11 cellular contexts compared by ENCODE assay signal in genomic region chr10:74593470-74593869, GRCh38.
A peak's percentile ranks its signal among the peaks of the same experiment; 100 is the strongest.
DNase-seq lines count a peak whose midpoint lies in the region; ATAC-seq and TF ChIP-seq lines count a peak whose summit lies in the region.
"Had no signal": no experiment of that assay in that cellular context is flagged by ENCODE, and none has a peak within 500 bp of the region (broad histone marks: within the 10 kb centered on the region; RNA-seq: fewer than 3 reads in every experiment).

No MANE protein-coding gene starts in this region.

- TF ChIP-seq EP300 in gastroesophageal sphincter (IDR thresholded peaks at IDR 0.05) = no peak

- peaks cover 16 to 59% (median 30%) of the 10 kb centered on the region in 3 donors for H3K4me1 ChIP-seq in gastroesophageal sphincter
- H3K4me1 ChIP-seq in tibial artery = peaks cover 0 to 61% (median 20%) of the 10 kb centered on the region in 4 donors

- TF ChIP-seq CTCF in gastroesophageal sphincter (IDR thresholded peaks at IDR 0.05) (no peak), tibial artery (IDR thresholded peaks at IDR 0.05) (no peak)

- H3K36me3 ChIP-seq in gastroesophageal sphincter (no peaks in the 10 kb centered on the region), tibial artery (no peaks in the 10 kb centered on the region)
- H3K36me3 ChIP-seq: BLaER1, uterus had no signal

- H3K27me3 Mint-ChIP-seq in activated T-cell treated with anti-CD3 and anti-CD28 coated beads, Interleukin-2, amount 50 U/mL, for 72 hours (ENCODE audit: low read depth) = no peaks in the 10 kb centered on the region
- H3K27me3 Mint-ChIP-seq in activated T-helper 17 cell treated with anti-CD3 and anti-CD28 coated beads, Interleukin-2, amount 50 U/mL, for 72 hours = no peaks in the 10 kb centered on the region

- no peak overlapping the region for H3K4me3 ChIP-seq in gastroesophageal sphincter
- no peak overlapping the region for H3K4me3 ChIP-seq in tibial artery
- H3K4me3 ChIP-seq: BLaER1, uterus had no signal

- no peaks in the 10 kb centered on the region for H3K9me3 ChIP-seq in gastroesophageal sphincter
- H3K9me3 ChIP-seq in tibial artery = no peaks in the 10 kb centered on the region
- H3K9me3 ChIP-seq: BLaER1, uterus had no signal

- DNase-seq in activated T-cell treated with anti-CD3 and anti-CD28 coated beads, Interleukin-2, amount 50 U/mL, for 72 hours = no peak
- no peak for DNase-seq in activated T-cell treated with anti-CD3 and anti-CD28 coated beads for 4 hours
- DNase-seq in tibial artery = no peak
- DNase-seq in SHP77 (lab: John Stamatoyannopoulos, UW) = no peak
- DNase-seq: stimulated activated CD4-positive, alpha-beta T cell treated with anti-CD3 and anti-CD28 coated beads, Interleukin-2, amount 100 ng/mL, for 48 hours; uterus had no signal

- no peak for TF ChIP-seq POLR2A in gastroesophageal sphincter (IDR thresholded peaks at IDR 0.05)

- no peaks in the 10 kb centered on the region for H3K27me3 ChIP-seq in gastroesophageal sphincter
- no peaks in the 10 kb centered on the region for H3K27me3 ChIP-seq in tibial artery
- H3K27me3 ChIP-seq: BLaER1, uterus had no signal

- H3K36me3 Mint-ChIP-seq in activated T-cell treated with anti-CD3 and anti-CD28 coated beads, Interleukin-2, amount 50 U/mL, for 72 hours (ENCODE audit: insufficient read depth in 2 of 2) = peaks cover 2 to 8% of the 10 kb centered on the region in 2 donors
- peaks cover 4% of the 10 kb centered on the region for H3K36me3 Mint-ChIP-seq in activated T-helper 17 cell treated with anti-CD3 and anti-CD28 coated beads, Interleukin-2, amount 50 U/mL, for 72 hours (ENCODE audit: low read depth)

- peak; percentile 33 to 39 for ATAC-seq in activated T-cell treated with anti-CD3 and anti-CD28 coated beads, Interleukin-2, amount 50 U/mL, for 72 hours (replicated peaks in 1 of 2)
- ATAC-seq in activated T-helper 17 cell treated with anti-CD3 and anti-CD28 coated beads, Interleukin-2, amount 50 U/mL, for 72 hours (replicated peaks) = peak; percentile 25
- ATAC-seq in gastroesophageal sphincter (peak; percentile 57), HG02610 (IDR thresholded peaks at IDR 0.05; ENCODE audit: unreplicated experiment) (no peak), GM18870 (IDR thresholded peaks at IDR 0.05; ENCODE audit: unreplicated experiment) (no peak)

- H3K4me1 Mint-ChIP-seq in activated T-cell treated with anti-CD3 and anti-CD28 coated beads, Interleukin-2, amount 50 U/mL, for 72 hours (ENCODE audit: low read depth) = peaks cover 41% of the 10 kb centered on the region
- H3K4me1 Mint-ChIP-seq in activated T-helper 17 cell treated with anti-CD3 and anti-CD28 coated beads, Interleukin-2, amount 50 U/mL, for 72 hours = peaks cover 17% of the 10 kb centered on the region

- H3K27ac ChIP-seq in gastroesophageal sphincter (peak overlapping the region in 3 of 4 donors; percentile 56 to 75 (median 57)), tibial artery (peak overlapping the region; percentile 45 to 59)
- H3K27ac ChIP-seq: BLaER1 had no signal

- intact Hi-C loops in tibial artery (cut with DNase I; ENCODE audit: low total_unique reads) = no loop called here

- H3K27ac Mint-ChIP-seq in activated T-cell treated with anti-CD3 and anti-CD28 coated beads, Interleukin-2, amount 50 U/mL, for 72 hours = no peak overlapping the region
- H3K27ac Mint-ChIP-seq in activated T-helper 17 cell treated with anti-CD3 and anti-CD28 coated beads, Interleukin-2, amount 50 U/mL, for 72 hours = peak overlapping the region; percentile 36

- H3K4me3 Mint-ChIP-seq in activated T-cell treated with anti-CD3 and anti-CD28 coated beads, Interleukin-2, amount 50 U/mL, for 72 hours = no peak overlapping the region
- no peak overlapping the region for H3K4me3 Mint-ChIP-seq in activated T-helper 17 cell treated with anti-CD3 and anti-CD28 coated beads, Interleukin-2, amount 50 U/mL, for 72 hours

- no peaks in the 10 kb centered on the region for H3K9me3 Mint-ChIP-seq in activated T-cell treated with anti-CD3 and anti-CD28 coated beads, Interleukin-2, amount 50 U/mL, for 72 hours
- H3K9me3 Mint-ChIP-seq in activated T-helper 17 cell treated with anti-CD3 and anti-CD28 coated beads, Interleukin-2, amount 50 U/mL, for 72 hours = no peaks in the 10 kb centered on the region

- WGBS in gastroesophageal sphincter (ENCODE audit: low coverage in 1 of 2), 2 donors = 31 to 36% methylated on average over 2 of the region's 2 CpGs

Comparison
In these comparisons a context has a peak if more than half of its experiments do, and no peak if none do; other contexts are left out.
1. ATAC-seq: peak in activated T-cell treated with anti-CD3 and anti-CD28 coated beads, Interleukin-2, amount 50 U/mL, for 72 hours (2 of 2), activated T-helper 17 cell treated with anti-CD3 and anti-CD28 coated beads, Interleukin-2, amount 50 U/mL, for 72 hours (single experiment) and gastroesophageal sphincter (single experiment); none in HG02610 (single experiment) and GM18870 (single experiment).